Comparison of ENCODE assay signal across 8 cellular contexts in the genomic region with DNA sequence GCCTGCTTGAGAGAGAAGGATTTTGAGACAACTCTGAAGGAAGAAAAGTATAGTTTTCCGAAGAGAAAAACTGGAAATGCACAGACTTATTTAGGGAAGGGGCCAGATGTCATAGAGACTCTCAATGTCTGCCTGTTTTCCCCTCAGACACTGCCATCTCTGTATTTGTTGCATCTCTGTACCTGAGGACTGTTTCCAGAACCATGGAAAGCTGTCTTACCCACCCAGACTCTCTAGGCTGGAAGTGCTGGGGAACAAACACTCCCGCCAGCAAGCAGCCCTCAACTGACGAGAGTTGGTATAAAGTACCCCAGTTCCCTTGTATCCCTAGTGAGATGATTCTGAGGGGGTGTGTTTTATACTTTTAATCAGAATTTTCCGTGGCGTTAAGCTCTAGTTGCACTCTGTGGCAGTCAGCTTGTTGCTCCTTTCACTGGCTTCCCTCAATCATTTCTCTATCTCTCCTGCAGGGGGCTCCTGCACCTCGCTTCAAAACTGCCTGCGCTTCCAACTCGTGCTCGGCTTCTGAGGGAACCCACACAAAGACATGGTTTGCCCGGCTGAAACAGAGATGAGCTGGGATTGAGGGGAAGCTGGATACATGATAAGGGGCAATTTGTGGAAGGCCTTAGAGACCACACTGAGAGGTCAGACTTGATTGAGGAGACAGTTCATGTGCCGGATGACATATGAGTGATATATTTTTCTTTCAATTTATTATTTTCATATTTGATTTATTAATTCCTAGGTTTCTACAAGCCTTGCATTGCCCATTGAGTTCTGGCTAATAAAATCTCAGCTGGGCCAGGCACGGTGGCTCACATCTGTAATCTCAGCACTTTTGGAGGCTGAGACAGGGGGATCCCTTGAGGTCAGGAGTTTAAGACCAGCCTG. TPM values are rescaled to one million over a fixed set of nuclear protein-coding genes. Genes with fewer than 3 reads are reported as not detected.
DNase-seq lines count a peak whose midpoint lies in the region; ATAC-seq lines count a peak whose summit lies in the region.

No MANE protein-coding gene starts in this region.

- H3K36me3 Mint-ChIP-seq in central memory CD8-positive, alpha-beta T cell (ENCODE audit: insufficient read depth): no peaks in the 10 kb centered on the region

- no peak overlapping the region for H3K27ac Mint-ChIP-seq in central memory CD8-positive, alpha-beta T cell (ENCODE audit: low read depth)

- peak; percentile 73 for DNase-seq in AG08396 (ENCODE audit: low spot score)
- peak; percentile 76 for DNase-seq in H4 (ENCODE audit: low spot score)
- DNase-seq in NCI-H345 (lab: John Stamatoyannopoulos, UW): peak; percentile 79
- DNase-seq in activated CD4-positive, CD25-positive, alpha-beta regulatory T cell treated with anti-CD3 and anti-CD28 coated beads, Interleukin-2, amount 50 U/mL, for 16 hours (ENCODE audit: low read depth, low spot score): peak; percentile 34
- DNase-seq in central memory CD8-positive, alpha-beta T cell (ENCODE audit: low spot score in 2 of 2): peak; percentile 27 to 53
- peak; percentile 51 to 55 for DNase-seq in left colon
- DNase-seq in stimulated activated CD4-positive, alpha-beta T cell treated with anti-CD3 and anti-CD28 coated beads, Interleukin-2, amount 100 ng/mL, for 4 hours (ENCODE audit: low read depth): peak; percentile 27

- H3K9me3 Mint-ChIP-seq in central memory CD8-positive, alpha-beta T cell: no peaks in the 10 kb centered on the region

- no peak overlapping the region for H3K4me3 Mint-ChIP-seq in central memory CD8-positive, alpha-beta T cell

- peaks cover 6% of the 10 kb centered on the region for H3K4me1 Mint-ChIP-seq in central memory CD8-positive, alpha-beta T cell

- peak; percentile 67 for ATAC-seq in central memory CD8-positive, alpha-beta T cell (replicated peaks; ENCODE audit: extremely low read depth, poor library complexity, severe bottlenecking)
- ATAC-seq in left colon (peak; percentile 80), GM19351 (IDR thresholded peaks at IDR 0.05; ENCODE audit: unreplicated experiment) (no peak)

- intact Hi-C loops in left colon (cut with DNase I, micrococcal nuclease): loop anchor here in 1 of 2 donors (10.0 kb wide), 2 partner anchors 104 to 214 kb away; no protein-coding TSS in a partner anchor

- H3K27me3 Mint-ChIP-seq in central memory CD8-positive, alpha-beta T cell: peaks cover 60% of the 10 kb centered on the region

RNA-seq across cellular contexts. Expression of a gene that starts 36.9 kb away (rescaled TPM):
- 31.6 and 35.5 TPM in 2 replicates for total RNA-seq in H4 (2014; rRNA removed; shearing (Covaris generic))
- total RNA-seq in left colon: 10 to 100 TPM; 11.2 to 13.8 TPM

Comparison
In these comparisons a context has a peak if more than half of its experiments do, and no peak if none do; other contexts are left out.
1. DNase-seq: peak in every context shown above with its lines; median percentile 79 in NCI-H345; 76 in H4; 73 in AG08396; 53 in left colon; 40 in central memory CD8-positive, alpha-beta T cell; 34 in activated CD4-positive, CD25-positive, alpha-beta regulatory T cell treated with anti-CD3 and anti-CD28 coated beads, Interleukin-2, amount 50 U/mL, for 16 hours; 27 in stimulated activated CD4-positive, alpha-beta T cell treated with anti-CD3 and anti-CD28 coated beads, Interleukin-2, amount 100 ng/mL, for 4 hours.